Comparison of ENCODE assay signal across 27 cellular contexts in the genomic region with DNA sequence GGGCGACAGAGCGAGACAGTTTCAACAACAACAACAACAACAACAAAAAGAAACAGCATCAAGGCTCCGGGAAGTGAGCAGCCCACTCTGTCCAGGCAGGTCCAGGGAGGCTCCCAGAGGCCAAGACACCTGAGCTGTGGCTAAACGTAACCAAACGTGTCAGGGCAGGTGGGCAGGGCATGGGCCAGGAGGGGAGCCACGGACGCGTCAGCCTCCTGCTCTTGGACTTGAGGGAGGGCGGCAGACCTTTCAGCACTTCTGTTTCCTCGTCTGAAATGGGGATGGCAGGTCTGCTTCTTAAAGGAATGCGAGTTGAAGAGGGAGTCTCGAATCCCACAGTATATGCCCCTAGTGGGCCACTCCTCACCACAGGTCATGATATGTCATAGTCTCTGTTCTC. TPM values are rescaled to one million over a fixed set of nuclear protein-coding genes. Genes with fewer than 3 reads are reported as not detected.
DNase-seq lines count a peak whose midpoint lies in the region; ATAC-seq and TF ChIP-seq lines count a peak whose summit lies in the region.
"Had no signal": no experiment of that assay in that cellular context is flagged by ENCODE, and none has a peak within 500 bp of the region (broad histone marks: within the 10 kb centered on the region; RNA-seq: fewer than 3 reads in every experiment).

No MANE protein-coding gene starts in this region.

- no peaks in the 10 kb centered on the region for H3K9me3 ChIP-seq in trophoblast cell (ENCODE audit: insufficient read depth, low read depth, low read length)
- H3K9me3 ChIP-seq: left lung had no signal

- H3K23ac ChIP-seq in trophoblast cell (ENCODE audit: low read length), result no peak overlapping the region

- H3K27ac Mint-ChIP-seq in T-helper 2 cell treated with Interferon-gamma antibody and Interleukin-4, amounts not matched to agents 5 μg/mL and 100 μg/mL, for 36 hours, result peak overlapping the region; percentile 41
- peak overlapping the region; percentile 23 to 86 (median 53) for H3K27ac Mint-ChIP-seq in IgD-negative memory B cell
- peak overlapping the region; percentile 27 for H3K27ac Mint-ChIP-seq in chondrocyte (ENCODE audit: unreplicated experiment)
- H3K27ac Mint-ChIP-seq: activated naive CD8-positive, alpha-beta T cell; activated T-helper 1 cell treated with anti-CD3 and anti-CD28 coated beads, Interleukin-12 subunit alpha, Interleukin-12 subunit beta, Interleukin-2, Interleukin-4 antibody, amounts not matched to agents 30 ng/mL and 10 ng/mL and 1 ng/mL, durations not matched to agents 14 hours and 24 hours and 36 hours had no signal

- H2BK120ac ChIP-seq in trophoblast cell (ENCODE audit: insufficient read depth, low read length, poor library complexity), result no peak overlapping the region

- no peak overlapping the region for H3K18ac ChIP-seq in trophoblast cell (ENCODE audit: low read length)

- H3K27me3 Mint-ChIP-seq in T-helper 2 cell treated with Interferon-gamma antibody and Interleukin-4, amounts not matched to agents 5 μg/mL and 100 μg/mL, for 36 hours (ENCODE audit: low read depth), result no peaks in the 10 kb centered on the region
- H3K27me3 Mint-ChIP-seq in IgD-negative memory B cell (no peaks in the 10 kb centered on the region), chondrocyte (ENCODE audit: low read depth) (no peaks in the 10 kb centered on the region)
- H3K27me3 Mint-ChIP-seq: activated naive CD8-positive, alpha-beta T cell; stimulated activated naive B cell treated with anti-CD40 and anti-IgM and Interleukin-4, amounts not matched to agents 10 μg/mL and 1 μg/mL and 100 μg/mL, for 72 hours had no signal

- H2BK5ac ChIP-seq in trophoblast cell (ENCODE audit: low read depth, low read length, poor library complexity), result no peak overlapping the region

- no peak overlapping the region for H4K12ac ChIP-seq in trophoblast cell (ENCODE audit: low read depth, low read length)

- peaks cover 26% of the 10 kb centered on the region for H3K36me3 Mint-ChIP-seq in T-helper 2 cell treated with Interferon-gamma antibody and Interleukin-4, amounts not matched to agents 5 μg/mL and 100 μg/mL, for 36 hours (ENCODE audit: low read depth)
- H3K36me3 Mint-ChIP-seq in IgD-negative memory B cell (peaks cover 12% of the 10 kb centered on the region), chondrocyte (ENCODE audit: low read depth) (peaks cover 4% of the 10 kb centered on the region)
- H3K36me3 Mint-ChIP-seq: activated naive CD8-positive, alpha-beta T cell had no signal

- H3K79me1 ChIP-seq in trophoblast cell (ENCODE audit: low read length), result peaks cover 34% of the 10 kb centered on the region

- H3K27ac ChIP-seq in trophoblast cell (ENCODE audit: low read depth, low read length), result peak overlapping the region; percentile 0
- H3K27ac ChIP-seq: 22Rv1, hepatocyte, left lung, SK-N-MC, skin epidermis had no signal

- H3K27me3 ChIP-seq in trophoblast cell (ENCODE audit: insufficient read depth, low read length), result no peaks in the 10 kb centered on the region
- H3K27me3 ChIP-seq: hepatocyte, left lung had no signal

- peaks cover 2 to 4% of the 10 kb centered on the region in 2 experiments for H3K36me3 ChIP-seq in trophoblast cell (ENCODE audit: control insufficient read depth in 1 of 2, insufficient read depth in 2 of 2, low read length in 2 of 2)

- H3K4me1 Mint-ChIP-seq in T-helper 2 cell treated with Interferon-gamma antibody and Interleukin-4, amounts not matched to agents 5 μg/mL and 100 μg/mL, for 36 hours (ENCODE audit: low read depth), result peaks cover 35% of the 10 kb centered on the region
- peaks cover 40 to 45% (median 41%) of the 10 kb centered on the region in 3 donors for H3K4me1 Mint-ChIP-seq in IgD-negative memory B cell
- H3K4me1 Mint-ChIP-seq in chondrocyte (ENCODE audit: low read depth), result peaks cover 45% of the 10 kb centered on the region

- H3K4me3 Mint-ChIP-seq in T-helper 2 cell treated with Interferon-gamma antibody and Interleukin-4, amounts not matched to agents 5 μg/mL and 100 μg/mL, for 36 hours, result no peak overlapping the region
- H3K4me3 Mint-ChIP-seq in IgD-negative memory B cell (peak overlapping the region in 2 of 4 donors; percentile 55 to 58), chondrocyte (ENCODE audit: unreplicated experiment) (no peak overlapping the region)
- H3K4me3 Mint-ChIP-seq: activated naive CD8-positive, alpha-beta T cell; activated T-helper 1 cell treated with anti-CD3 and anti-CD28 coated beads, Interleukin-12 subunit alpha, Interleukin-12 subunit beta, Interleukin-2, Interleukin-4 antibody, amounts not matched to agents 30 ng/mL and 10 ng/mL and 1 ng/mL, durations not matched to agents 14 hours and 24 hours and 36 hours; H9; neural crest cell; stimulated activated naive B cell treated with anti-CD40 and anti-IgM and Interleukin-4, amounts not matched to agents 10 μg/mL and 1 μg/mL and 100 μg/mL, for 72 hours had no signal

- peak overlapping the region; percentile 6 for H3K4ac ChIP-seq in trophoblast cell (ENCODE audit: low read depth, low read length)

- TF ChIP-seq CTCF in chondrocyte (IDR thresholded peaks at IDR 0.05), result no peak

- no peaks in the 10 kb centered on the region for H3K9me3 Mint-ChIP-seq in T-helper 2 cell treated with Interferon-gamma antibody and Interleukin-4, amounts not matched to agents 5 μg/mL and 100 μg/mL, for 36 hours
- no peaks in the 10 kb centered on the region for H3K9me3 Mint-ChIP-seq in IgD-negative memory B cell
- no peaks in the 10 kb centered on the region for H3K9me3 Mint-ChIP-seq in chondrocyte (ENCODE audit: low read depth)
- H3K9me3 Mint-ChIP-seq: activated T-helper 1 cell treated with anti-CD3 and anti-CD28 coated beads, Interleukin-12 subunit alpha, Interleukin-12 subunit beta, Interleukin-2, Interleukin-4 antibody, amounts not matched to agents 30 ng/mL and 10 ng/mL and 1 ng/mL, durations not matched to agents 14 hours and 24 hours and 36 hours; H9; neural crest cell had no signal

- H3K14ac ChIP-seq in trophoblast cell (ENCODE audit: low read length), result peak overlapping the region; percentile 4

- H2AFZ ChIP-seq in trophoblast cell (ENCODE audit: insufficient read depth, low read length, poor library complexity), result no peak overlapping the region
- H2AFZ ChIP-seq: hepatocyte had no signal

- no CpG with 5 or more reads among the region's 12 CpGs for whole genome bisulfite sequencing in trophoblast cell (ENCODE audit: extremely low coverage, insufficient coverage, insufficient read length)

- no peak overlapping the region for H3K4me3 ChIP-seq in trophoblast cell (ENCODE audit: low read depth, low read length)
- H3K4me3 ChIP-seq: hepatocyte, left lung, SK-N-MC, skin epidermis had no signal

- H4K91ac ChIP-seq in trophoblast cell (ENCODE audit: low read depth, low read length), result peak overlapping the region; percentile 74

- peak overlapping the region; percentile 11 for H2AK5ac ChIP-seq in trophoblast cell (ENCODE audit: low read length)

- peak overlapping the region; percentile 58 for H2BK12ac ChIP-seq in trophoblast cell (ENCODE audit: low read length)

- H3K9ac ChIP-seq in trophoblast cell (ENCODE audit: low read length), result no peak overlapping the region

- H3K79me2 ChIP-seq in trophoblast cell (ENCODE audit: control insufficient read depth, insufficient read depth, low read length, poor library complexity), result peaks cover 8% of the 10 kb centered on the region
- H3K79me2 ChIP-seq: hepatocyte had no signal

- H3K4me2 ChIP-seq in trophoblast cell (ENCODE audit: low read length), result no peak overlapping the region
- H3K4me2 ChIP-seq: hepatocyte had no signal

- H4K8ac ChIP-seq in trophoblast cell (ENCODE audit: low read depth, low read length), result peak overlapping the region; percentile 31

- H3K4me1 ChIP-seq in trophoblast cell (ENCODE audit: control insufficient read depth in 1 of 2, insufficient read depth in 2 of 2, low read length in 2 of 2), result peaks cover 29 to 35% of the 10 kb centered on the region in 2 experiments

- ATAC-seq in GM18502 (IDR thresholded peaks at IDR 0.05; ENCODE audit: poor library complexity, unreplicated experiment), result no peak
- ATAC-seq: esophagus mucosa; left lung; stimulated activated naive B cell treated with anti-CD40 and anti-IgM and Interleukin-4, amounts not matched to agents 10 μg/mL and 1 μg/mL and 100 μg/mL, for 72 hours had no signal

- no peak for DNase-seq in T-helper 2 cell treated with Interferon-gamma antibody and Interleukin-4, amounts not matched to agents 5 μg/mL and 100 μg/mL, for 36 hours (ENCODE audit: low spot score)
- DNase-seq in T-helper 2 cell (no peak), chondrocyte (ENCODE audit: low spot score) (no peak), trophoblast cell (peak in 1 of 2 donors; percentile 62), putamen (ENCODE audit: low spot score) (no peak)
- no peak for DNase-seq in activated CD4-positive, CD25-positive, alpha-beta regulatory T cell treated with anti-CD3 and anti-CD28 coated beads, Interleukin-2, amount 50 U/mL, for 72 hours
- DNase-seq: AML-193; effector CD4-positive, alpha-beta T cell; foreskin melanocyte; H9; left lung; midbrain; NCI-H1417; NCI-H510A; stimulated activated CD4-positive, alpha-beta T cell treated with anti-CD3 and anti-CD28 coated beads, Interleukin-2, amount 100 ng/mL, for 24 hours; stimulated activated naive B cell treated with anti-CD40 and anti-IgM and Interleukin-4, amounts not matched to agents 10 μg/mL and 1 μg/mL and 100 μg/mL, for 72 hours; T-helper 9 cell had no signal

RNA-seq across cellular contexts. Expression of a gene that starts 53.8 kb away (rescaled TPM):
- 26.9 TPM for polyA plus RNA-seq in IgD-negative memory B cell
- total RNA-seq in chondrocyte, result 90.8 to 98.1 TPM (median 94.6 TPM) in 3 replicates
- 64.1 and 65.1 TPM in 2 replicates for polyA plus RNA-seq in trophoblast cell (2013)

RNA-seq across cellular contexts. Expression of a gene that starts 54.1 kb away (rescaled TPM):
- polyA plus RNA-seq in IgD-negative memory B cell, result 11.4 TPM
- total RNA-seq in chondrocyte, result 7.8 to 9.5 TPM (median 8.2 TPM) in 3 replicates
- polyA plus RNA-seq in trophoblast cell (2013), result 31.7 and 32.6 TPM in 2 replicates
